Comparison of ENCODE assay signal across 8 cellular contexts in genomic region chr16:71526111-71526998, GRCh38. TPM values are rescaled to one million over a fixed set of nuclear protein-coding genes. Genes with fewer than 3 reads are reported as not detected.
A peak's percentile ranks its signal among the peaks of the same experiment; 100 is the strongest.
DNase-seq lines count a peak whose midpoint lies in the region; ATAC-seq and TF ChIP-seq lines count a peak whose summit lies in the region.

Gene CHST4, plus strand, starts transcription at chr16:71526426. Its CDS starts 10,252 bp downstream, at chr16:71536678.

- ATAC-seq in HG02852 (IDR thresholded peaks at IDR 0.05; ENCODE audit: unreplicated experiment) (peak; percentile 60), GM18870 (IDR thresholded peaks at IDR 0.05; ENCODE audit: unreplicated experiment) (no peak)

- H3K27me3 Mint-ChIP-seq in activated naive CD4-positive, alpha-beta T cell treated with anti-CD3 and anti-CD28 coated beads, Interleukin-2, amount 10 ng/mL, durations not matched to agents 7 days and 5 days, result peaks cover 23% of the 10 kb centered on the region

- H3K27me3 ChIP-seq in ACC112 (ENCODE audit: insufficient read depth, low read length) (peaks cover 61% of the 10 kb centered on the region), testis (no peaks in the 10 kb centered on the region)

- H3K36me3 ChIP-seq in ACC112 (ENCODE audit: insufficient read depth, low read length), result no peaks in the 10 kb centered on the region
- H3K36me3 ChIP-seq in testis (ENCODE audit: low read depth, missing control alignments), result no peaks in the 10 kb centered on the region

- 27 to 43% methylated on average over 11 of the region's 11 CpGs for WGBS in testis, 2 donors

- no peak within 1 kb of the TSS for H3K27ac Mint-ChIP-seq in activated naive CD4-positive, alpha-beta T cell treated with anti-CD3 and anti-CD28 coated beads, Interleukin-2, amount 10 ng/mL, durations not matched to agents 7 days and 5 days

- DNase-seq in activated naive CD4-positive, alpha-beta T cell treated with anti-CD3 and anti-CD28 coated beads, Interleukin-2, amount 10 ng/mL, durations not matched to agents 7 days and 5 days, result no peak
- no peak for DNase-seq in testis
- DNase-seq in caudate nucleus (lab: John Stamatoyannopoulos, UW), result no peak

- no peak for TF ChIP-seq CTCF in testis (IDR thresholded peaks at IDR 0.05)

- peak within 1 kb of the TSS; percentile 37 for H2AFZ ChIP-seq in ACC112 (ENCODE audit: low read length, unreplicated experiment)

- no peaks in the 10 kb centered on the region for H3K4me1 Mint-ChIP-seq in activated naive CD4-positive, alpha-beta T cell treated with anti-CD3 and anti-CD28 coated beads, Interleukin-2, amount 10 ng/mL, durations not matched to agents 7 days and 5 days

- no peaks in the 10 kb centered on the region for H3K36me3 Mint-ChIP-seq in activated naive CD4-positive, alpha-beta T cell treated with anti-CD3 and anti-CD28 coated beads, Interleukin-2, amount 10 ng/mL, durations not matched to agents 7 days and 5 days

- intact Hi-C loops in testis (cut with DNase I; ENCODE audit: low total_unique reads), result no loop called here

- TF ChIP-seq POLR2A in Raji (IDR thresholded peaks at IDR 0.05; ENCODE audit: insufficient read depth, low read depth, low read length) (peak; percentile 31; the same call in 1 of the 2 replicates), testis (IDR thresholded peaks at IDR 0.05) (no peak)

- no peaks in the 10 kb centered on the region for H3K79me2 ChIP-seq in ACC112 (ENCODE audit: control insufficient read depth, insufficient read depth, low read length, unreplicated experiment)

- no peaks in the 10 kb centered on the region for H3K9me3 Mint-ChIP-seq in activated naive CD4-positive, alpha-beta T cell treated with anti-CD3 and anti-CD28 coated beads, Interleukin-2, amount 10 ng/mL, durations not matched to agents 7 days and 5 days

- H3K4me3 Mint-ChIP-seq in activated naive CD4-positive, alpha-beta T cell treated with anti-CD3 and anti-CD28 coated beads, Interleukin-2, amount 10 ng/mL, durations not matched to agents 7 days and 5 days, result no peak within 1 kb of the TSS

- no peaks in the 10 kb centered on the region for H3K9me3 ChIP-seq in testis

- H3K4me1 ChIP-seq in ACC112 (ENCODE audit: control insufficient read depth, insufficient read depth, low read length, unreplicated experiment) (peaks cover 12% of the 10 kb centered on the region), testis (no peaks in the 10 kb centered on the region)

- no peak within 1 kb of the TSS for H3K27ac ChIP-seq in ACC112 (ENCODE audit: low read depth, low read length)
- no peak within 1 kb of the TSS for H3K27ac ChIP-seq in testis
- no peak within 1 kb of the TSS for H3K27ac ChIP-seq in caudate nucleus (ENCODE audit: low read depth, low read length)

- CTCF ChIA-PET in activated naive CD4-positive, alpha-beta T cell treated with anti-CD3 and anti-CD28 coated beads, Interleukin-2, amount 10 ng/mL, durations not matched to agents 7 days and 5 days (lab: Charles Lee), result interaction anchor here (1.1 to 2.1 kb wide), 3 partner anchors 10 to 85 kb away, joined by 3 to 9 read pairs (median 6); no protein-coding TSS in a partner anchor

- peak within 1 kb of the TSS; percentile 35 for H3K4me3 ChIP-seq in ACC112 (ENCODE audit: low read depth, low read length)
- peak within 1 kb of the TSS; percentile 25 for H3K4me3 ChIP-seq in iPS-11a (ENCODE audit: low read depth, low read length)
- no peak within 1 kb of the TSS for H3K4me3 ChIP-seq in testis

RNA-seq across cellular contexts. Expression of gene CHST4, which starts in this region (rescaled TPM):
- under 1 TPM in 1 of 2 donors, not detected in 1; 0.56 TPM for total RNA-seq in testis
- 0.32 TPM for polyA plus RNA-seq in testis (ENCODE audit: insufficient read depth, low read depth, low replicate concordance)

Comparison
In these comparisons a context has a peak if more than half of its experiments do, and no peak if none do; other contexts are left out.
1. H3K4me3 ChIP-seq: peak in ACC112 (single experiment) and iPS-11a (single experiment); none in testis (0 of 2).